ENCODE assay signal across 8 cellular contexts in the genomic region with DNA sequence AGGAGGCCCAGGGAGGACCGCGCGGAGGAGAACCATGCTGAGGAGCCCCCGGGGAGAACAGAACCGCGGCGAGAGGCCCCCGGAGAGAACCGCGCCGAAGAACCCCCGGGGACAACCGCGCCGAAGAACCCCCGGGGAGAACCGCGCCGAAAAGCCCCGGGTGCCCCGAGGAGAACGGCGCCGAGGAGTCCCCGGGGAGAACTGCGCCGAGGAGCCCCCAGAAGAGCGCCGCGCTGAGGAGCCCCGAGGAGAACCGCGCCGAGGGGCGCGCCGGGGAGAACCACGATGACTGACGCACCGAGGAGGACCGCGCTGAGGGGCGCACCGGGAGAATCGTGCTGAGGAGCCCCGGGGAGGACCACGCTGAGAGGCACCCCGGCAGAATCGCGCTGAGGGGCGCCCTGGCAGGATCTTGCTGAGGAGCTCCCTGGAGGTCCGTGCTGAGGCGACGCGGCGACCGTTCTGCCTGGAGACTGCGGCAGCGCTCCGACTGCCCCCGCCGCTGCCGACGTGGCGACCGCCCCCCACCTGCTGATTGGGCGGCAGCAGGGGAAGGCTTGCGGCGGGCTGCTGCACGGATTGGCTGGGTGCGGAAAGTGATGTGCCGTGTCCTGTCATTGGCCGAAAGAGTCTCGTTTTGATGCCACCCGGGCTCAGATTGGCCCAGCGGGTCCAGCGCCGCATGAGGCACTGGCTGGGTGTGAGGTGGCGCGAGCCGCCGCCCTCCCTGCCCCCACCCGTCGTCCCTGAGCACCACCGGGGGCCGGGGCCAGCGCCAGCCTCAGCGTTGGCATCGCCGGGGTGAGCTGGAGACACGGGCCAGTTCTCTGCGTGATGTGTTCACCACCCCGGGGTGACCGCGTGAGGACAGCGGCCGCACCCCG. TPM values are rescaled to one million over a fixed set of nuclear protein-coding genes. Genes with fewer than 3 reads are reported as not detected.
A peak's percentile ranks its signal among the peaks of the same experiment; 100 is the strongest.
DNase-seq lines count a peak whose midpoint lies in the region; ATAC-seq and TF ChIP-seq lines count a peak whose summit lies in the region.

Gene KCNQ1OT1, minus strand, starts transcription at position 464 of the 884 bp plus-strand sequence.

- H3K36me3 ChIP-seq in BE2C (no peaks in the 10 kb centered on the region), right lobe of liver (no peaks in the 10 kb centered on the region)

- WGBS in right lobe of liver (ENCODE audit: insufficient coverage, low coverage, low lambda C conversion rate, missing lambda C conversion rate) = 55% methylated on average over 29 of the region's 98 CpGs

- no peaks in the 10 kb centered on the region for H3K9me3 ChIP-seq in BE2C
- no peaks in the 10 kb centered on the region for H3K9me3 ChIP-seq in right lobe of liver

- intact Hi-C loops in right lobe of liver (cut with DNase I) = no loop called here

- H3K27me3 ChIP-seq in BE2C (no peaks in the 10 kb centered on the region), right lobe of liver (no peaks in the 10 kb centered on the region)

- peak; percentile 83 for ATAC-seq in HG03439 (IDR thresholded peaks at IDR 0.05; ENCODE audit: unreplicated experiment)
- peak; percentile 84 to 91 (median 89) for ATAC-seq in right lobe of liver

- peak; percentile 97 for TF ChIP-seq POLR2A in right lobe of liver (IDR thresholded peaks at IDR 0.05)

- H3K4me3 ChIP-seq in BE2C (ENCODE audit: low read depth, low read length) = peak within 1 kb of the TSS; percentile 92
- H3K4me3 ChIP-seq in right lobe of liver = peak within 1 kb of the TSS; percentile 60 to 71 (median 71)

- H3K4me1 ChIP-seq in BE2C = peaks cover 15% of the 10 kb centered on the region
- H3K4me1 ChIP-seq in right lobe of liver = peaks cover 0 to 7% (median 0%) of the 10 kb centered on the region in 4 donors

- H3K27ac ChIP-seq in right lobe of liver = peak within 1 kb of the TSS; percentile 71 to 91 (median 84)

- peak; percentile 91 for DNase-seq in BE2C
- DNase-seq in GM19238 (ENCODE audit: insufficient read length, low spot score) = peak; percentile 95
- DNase-seq in NCI-H524 treated with DMSO at 0.1 percent for 48 hours (lab: John Stamatoyannopoulos, UW) = peak; percentile 28
- peak; percentile 57 to 79 for DNase-seq in activated CD4-positive, alpha-beta T cell treated with anti-CD3 and anti-CD28 coated beads, Interleukin-2, amount 50 U/mL, for 24 hours (ENCODE audit: low read depth in 1 of 2, low spot score in 1 of 2)
- peak; percentile 94 for DNase-seq in dermis blood vessel endothelial cell
- DNase-seq in right lobe of liver = peak; percentile 90 to 93 (median 93)
- DNase-seq in stimulated activated CD4-positive, alpha-beta T cell treated with anti-CD3 and anti-CD28 coated beads, Interleukin-4, amount 100 ng/mL, for 1 hour = peak; percentile 81

- TF ChIP-seq CTCF in BE2C (IDR thresholded peaks at IDR 0.05; ENCODE audit: low read depth, low read length) (no peak), right lobe of liver (IDR thresholded peaks at IDR 0.05) (no peak)

RNA-seq across cellular contexts. Expression of gene KCNQ1OT1, which starts in this region (rescaled TPM):
- 0.43 TPM for polyA plus RNA-seq in BE2C (2012; ENCODE audit: insufficient read depth, insufficient read length, low read depth)
- total RNA-seq in dermis blood vessel endothelial cell = 0.70 and 1.5 TPM in 2 replicates
- total RNA-seq in right lobe of liver = 1 to 10 TPM in 2 of 6 experiments, under 1 TPM in 4; 0.37 to 1.7 (median 0.60) TPM

Comparison
In these comparisons a context has a peak if more than half of its experiments do, and no peak if none do; other contexts are left out.
1. Peak in every context shown above with its lines: DNase-seq, ATAC-seq, H3K4me3 ChIP-seq and H3K27ac ChIP-seq.
2. DNase-seq: peak in every context shown above with its lines; median percentile 95 in GM19238; 94 in dermis blood vessel endothelial cell; 93 in right lobe of liver; 91 in BE2C; 81 in stimulated activated CD4-positive, alpha-beta T cell treated with anti-CD3 and anti-CD28 coated beads, Interleukin-4, amount 100 ng/mL, for 1 hour; 68 in activated CD4-positive, alpha-beta T cell treated with anti-CD3 and anti-CD28 coated beads, Interleukin-2, amount 50 U/mL, for 24 hours; 28 in NCI-H524 treated with DMSO at 0.1 percent for 48 hours.